ENCODE assay signal across 9 cellular contexts in genomic region chr4:127406187-127406586, GRCh38.
"Had no signal": no experiment of that assay in that cellular context is flagged by ENCODE, and none has a peak within 500 bp of the region (broad histone marks: within the 10 kb centered on the region; RNA-seq: fewer than 3 reads in every experiment).

No MANE protein-coding gene starts in this region.

- H3K36me3 Mint-ChIP-seq: IgD-negative memory B cell had no signal

- H3K27ac ChIP-seq: HL-60, KMS-11 had no signal

- DNase-seq: IMR-90, Karpas-422, Kasumi-1, KBM-7, KG1 had no signal

- FAIRE-seq: HTR-8/SVneo had no signal

- H3K4me2 ChIP-seq: KMS-11 had no signal

- H3K4me1 Mint-ChIP-seq: IgD-negative memory B cell had no signal

- H3K4me3 Mint-ChIP-seq: IgD-negative memory B cell had no signal

- H3K27me3 Mint-ChIP-seq: IgD-negative memory B cell had no signal

- H3K27ac Mint-ChIP-seq: IgD-negative memory B cell had no signal

- H3K9ac ChIP-seq: KMS-11 had no signal
